Comparison of ENCODE assay signal across 14 cellular contexts in genomic region chr3:108183971-108184370, GRCh38. TPM values are rescaled to one million over a fixed set of nuclear protein-coding genes. Genes with fewer than 3 reads are reported as not detected.
DNase-seq lines count a peak whose midpoint lies in the region; ATAC-seq and TF ChIP-seq lines count a peak whose summit lies in the region.
"Had no signal": no experiment of that assay in that cellular context is flagged by ENCODE, and none has a peak within 500 bp of the region (broad histone marks: within the 10 kb centered on the region; RNA-seq: fewer than 3 reads in every experiment).

No MANE protein-coding gene starts in this region.

- H3K9me1 ChIP-seq in IMR-90 (ENCODE audit: insufficient read depth, low read length): peaks cover under 1% of the 10 kb centered on the region; the same call in 1 of the 2 replicates

- H4K5ac ChIP-seq in IMR-90 (ENCODE audit: low read depth, low read length): no peak overlapping the region

- no peak overlapping the region; the same call in 1 of the 2 replicates for H3K14ac ChIP-seq in IMR-90 (replicated peaks; ENCODE audit: low read depth, low read length)

- no peak overlapping the region for H3K18ac ChIP-seq in IMR-90 (ENCODE audit: low read depth, low read length)

- H3K36me3 ChIP-seq in IMR-90 (ENCODE audit: control insufficient read depth, insufficient read depth, low read length): 0 out of 2 replicates have a peak, but pooled peaks cover 1% of the 10 kb centered on the region
- no peaks in the 10 kb centered on the region for H3K36me3 ChIP-seq in neural cell (ENCODE audit: insufficient read depth, low read length)
- H3K36me3 ChIP-seq in SJCRH30: no peaks in the 10 kb centered on the region
- H3K36me3 ChIP-seq: HAP-1 had no signal

- DNase-seq in IMR-90 (peak; percentile 36), fibroblast of gingiva (ENCODE audit: low read depth) (peak; percentile 15), SJCRH30 (no peak)
- DNase-seq: C1 segment of cervical spinal cord; Caco-2; CD4-positive, alpha-beta memory T cell; DMS153; DND-41; HFFc6 had no signal

- dilution Hi-C loops in IMR-90 (cut with HindIII; ENCODE audit: low sequenced_read_pairs, unreplicated experiment): no loop called here

- no peaks in the 10 kb centered on the region for H3K79me2 ChIP-seq in neural cell (replicated peaks; ENCODE audit: insufficient read depth, low read length)

- BruUV-seq in IMR-90 (replicated peaks; lab: Mats Ljungman, UMichigan): no TSS peak

- 0 out of 2 replicates have a peak overlapping the region, but pooled peaks have one; percentile 31 for H2BK20ac ChIP-seq in IMR-90 (ENCODE audit: low read depth, low read length)

- no peaks in the 10 kb centered on the region for H3F3A ChIP-seq in neural cell (ENCODE audit: insufficient read depth, low read length, poor library complexity, severe bottlenecking)

- peak overlapping the region; percentile 28; the same call in 1 of the 2 replicates for H2BK120ac ChIP-seq in IMR-90 (ENCODE audit: low read depth, low read length)

- peaks cover 0 to 3% of the 10 kb centered on the region in 2 experiments; a peak in 1 of 4 replicates for H3K79me1 ChIP-seq in IMR-90 (ENCODE audit: low read depth in 1 of 2, low read length in 2 of 2)

- peaks cover 4% of the 10 kb centered on the region; the same call in 1 of the 2 replicates for H3K9me3 ChIP-seq in IMR-90 (ENCODE audit: control insufficient read depth, insufficient read depth, low read length)
- H3K9me3 ChIP-seq in neural cell (ENCODE audit: low read length): no peaks in the 10 kb centered on the region
- H3K9me3 ChIP-seq in SJCRH30 (replicated peaks): peaks cover 3% of the 10 kb centered on the region; the same call in 1 of the 2 replicates
- H3K9me3 ChIP-seq: Caco-2, HAP-1 had no signal

- H2AFZ ChIP-seq in IMR-90 (replicated peaks; ENCODE audit: low read length, poor library complexity): no peak overlapping the region
- no peak overlapping the region for H2AFZ ChIP-seq in neural cell (ENCODE audit: low read depth, low read length)
- H2AFZ ChIP-seq: GM23338 had no signal

- H4K91ac ChIP-seq in IMR-90 (ENCODE audit: insufficient read depth, low read depth, low read length): no peak overlapping the region

- H4K20me1 ChIP-seq in IMR-90 (ENCODE audit: insufficient read depth, low read length) (no peaks in the 10 kb centered on the region), neural cell (ENCODE audit: insufficient read depth) (no peaks in the 10 kb centered on the region)

- ATAC-seq in IMR-90 (ENCODE audit: low read depth) (no peak), HG02973 (IDR thresholded peaks at IDR 0.05; ENCODE audit: unreplicated experiment) (no peak), HG03108 (IDR thresholded peaks at IDR 0.05; ENCODE audit: unreplicated experiment) (no peak)
- ATAC-seq: GM23338 had no signal

- H3K4me2 ChIP-seq in IMR-90 (ENCODE audit: low read depth, low read length) (no peak overlapping the region), neural cell (ENCODE audit: low read length) (no peak overlapping the region)
- H3K4me2 ChIP-seq: GM23338 had no signal

- intact Hi-C loops in IMR-90 (cut with micrococcal nuclease): no loop called here

- CTCF ChIA-PET in IMR-90 (lab: Yijun Ruan, JAX): no interaction called here

- no peak overlapping the region for H3K56ac ChIP-seq in IMR-90 (ENCODE audit: extremely low read depth, insufficient read depth, low read length)

- no peak overlapping the region for H2BK5ac ChIP-seq in IMR-90 (ENCODE audit: low read depth, low read length, poor library complexity, severe bottlenecking)

- in situ Hi-C loops in IMR-90 (cut with MboI; ENCODE audit: low sequenced_read_pairs): no loop called here

- no peak overlapping the region for H2AK9ac ChIP-seq in IMR-90 (replicated peaks; ENCODE audit: low read depth, low read length, poor library complexity)

- no peak overlapping the region for H2BK15ac ChIP-seq in IMR-90 (ENCODE audit: low read depth, low read length)

- H2AK5ac ChIP-seq in IMR-90 (ENCODE audit: low read depth, low read length): no peak overlapping the region

- peak overlapping the region; percentile 16; the same call in 1 of the 2 replicates for H3K4ac ChIP-seq in IMR-90 (ENCODE audit: low read depth, low read length)

- H3K27ac ChIP-seq in IMR-90 (ENCODE audit: insufficient read depth, low read length): no peak overlapping the region
- peak overlapping the region; percentile 51 for H3K27ac ChIP-seq in neural cell (ENCODE audit: low read length)
- H3K27ac ChIP-seq in SJCRH30: no peak overlapping the region

- no peak overlapping the region for H4K8ac ChIP-seq in IMR-90 (ENCODE audit: low read depth in 2 of 2, low read length in 2 of 2)

- H3K9me2 ChIP-seq in neural cell (ENCODE audit: insufficient read depth, low read length): no peaks in the 10 kb centered on the region

- TF ChIP-seq RAD21 in IMR-90 (IDR thresholded peaks at IDR 0.05; ENCODE audit: low read length) (no peak), neural cell (conservative IDR thresholded peaks at IDR 0.05) (no peak)

- POLR2A ChIA-PET in IMR-90 (lab: Charles Lee; ENCODE audit: unreplicated experiment): no interaction called here

- H3K23ac ChIP-seq in IMR-90 (ENCODE audit: low read depth, low read length): peak overlapping the region; percentile 51; the same call in 1 of the 2 replicates

- no peak overlapping the region for H3K4me3 ChIP-seq in IMR-90 (ENCODE audit: insufficient read depth, low read depth, low read length)
- no peak overlapping the region for H3K4me3 ChIP-seq in neural cell (ENCODE audit: low read length)
- H3K4me3 ChIP-seq in SJCRH30: no peak overlapping the region
- H3K4me3 ChIP-seq: GM23338, HAP-1 had no signal

- TF ChIP-seq CTCF in IMR-90 (conservative IDR thresholded peaks at IDR 0.05; ENCODE audit: low read depth, low read length) (no peak), neural cell (IDR thresholded peaks at IDR 0.05; ENCODE audit: poor library complexity, severe bottlenecking) (no peak)

- H3K9ac ChIP-seq in IMR-90 (ENCODE audit: low read depth, low read length) (no peak overlapping the region), neural cell (ENCODE audit: low read length) (no peak overlapping the region)

- no CpG with 5 or more reads among the region's 2 CpGs for WGBS in IMR-90 (ENCODE audit: extremely low coverage in 2 of 2, insufficient read length in 1 of 2), 2 experiments

- no peak for TF ChIP-seq POLR2A in IMR-90 (IDR thresholded peaks at IDR 0.05; ENCODE audit: low read depth, low read length)

- H3K4me1 ChIP-seq in IMR-90 (ENCODE audit: control insufficient read depth, insufficient read depth, low read length) (peaks cover 6% of the 10 kb centered on the region), SJCRH30 (peaks cover 4% of the 10 kb centered on the region)
- H3K4me1 ChIP-seq: HAP-1 had no signal

- no peak for TF ChIP-seq EP300 in neural cell (conservative IDR thresholded peaks at IDR 0.05; ENCODE audit: poor library complexity, severe bottlenecking)

- no peaks in the 10 kb centered on the region for H3K27me3 ChIP-seq in IMR-90 (ENCODE audit: control insufficient read depth, insufficient read depth, low read length)
- H3K27me3 ChIP-seq in neural cell (ENCODE audit: insufficient read depth, low read depth, low read length): no peaks in the 10 kb centered on the region
- H3K27me3 ChIP-seq in SJCRH30: no peaks in the 10 kb centered on the region

TF ChIP-seq in IMR-90, 13 proteins besides CTCF, POLR2A, EP300 and RAD21 (continues in another document):
- TF ChIP-seq RFX5 (IDR thresholded peaks at IDR 0.05; ENCODE audit: low read depth, low read length) (no peak), CHD1 (IDR thresholded peaks at IDR 0.05; ENCODE audit: low read depth, low read length) (no peak), USF2 (IDR thresholded peaks at IDR 0.05; ENCODE audit: low read depth, low read length) (no peak), FOS (IDR thresholded peaks at IDR 0.05; ENCODE audit: low read depth, low read length) (no peak), CEBPB (IDR thresholded peaks at IDR 0.05; ENCODE audit: low read depth, low read length) (no peak)

TF ChIP-seq in neural cell, 6 proteins besides CTCF, POLR2A, EP300 and RAD21:
- TF ChIP-seq MXI1 (conservative IDR thresholded peaks at IDR 0.05; ENCODE audit: poor library complexity, severe bottlenecking) (no peak), EZH2 (IDR thresholded peaks at IDR 0.05; ENCODE audit: borderline replicate concordance, insufficient read depth, low read length, poor library complexity, severe bottlenecking) (no peak), REST (IDR thresholded peaks at IDR 0.05; ENCODE audit: borderline replicate concordance) (no peak), POLR2AphosphoS5 (IDR thresholded peaks at IDR 0.05) (no peak), TAF1 (IDR thresholded peaks at IDR 0.05; ENCODE audit: low read depth) (no peak), SMC3 (conservative IDR thresholded peaks at IDR 0.05; ENCODE audit: poor library complexity) (no peak)

RNA-seq across cellular contexts. Expression of gene IFT57, which starts 38.3 kb away (rescaled TPM):
- total RNA-seq in IMR-90 (2012; rRNA removed): 35.3 and 46.9 TPM in 2 replicates
- polyA plus RNA-seq in IMR-90 (2012; rRNA removed): 30.0 and 42.3 TPM in 2 replicates
- polyA plus RNA-seq in IMR-90 (2012; cell fraction: cytosol; rRNA removed): 12.0 and 21.4 TPM in 2 replicates
- polyA plus RNA-seq in IMR-90 (2012; cell fraction: nucleus; rRNA removed; ENCODE audit: low replicate concordance): 8.6 and 20.4 TPM in 2 replicates
- 59.0 and 70.7 TPM in 2 replicates for polyA plus RNA-seq in neural cell
- 53.5 and 62.6 TPM in 2 replicates for polyA minus RNA-seq in neural cell
- total RNA-seq in SJCRH30 (2014; rRNA removed; shearing (Covaris generic)): 25.6 and 26.8 TPM in 2 replicates

Comparison
In these comparisons a context has a peak if more than half of its experiments do, and no peak if none do; other contexts are left out.
1. DNase-seq: peak in IMR-90 (single experiment) and fibroblast of gingiva (single experiment); none in SJCRH30 (0 of 2).